2 cellular contexts compared by ENCODE assay signal in genomic region chr4:17934286-17934685, GRCh38.
TF ChIP-seq lines count a peak whose summit lies in the region.

No MANE protein-coding gene starts in this region.

TF ChIP-seq in GM12878, 131 proteins besides CTCF, POLR2A, EP300 and RAD21 (continued from another document):
- no peak for TF ChIP-seq BCLAF1 (IDR thresholded peaks at IDR 0.05)
- TF ChIP-seq IRF5 (IDR thresholded peaks at IDR 0.05; ENCODE audit: borderline replicate concordance) = no peak
- TF ChIP-seq BCL11A (IDR thresholded peaks at IDR 0.05; ENCODE audit: low read depth, low read length) = no peak
- TF ChIP-seq CHD1 (IDR thresholded peaks at IDR 0.05; ENCODE audit: low read depth, low read length) = no peak
- TF ChIP-seq ZNF207 (IDR thresholded peaks at IDR 0.05; ENCODE audit: borderline replicate concordance) = no peak
- no peak for TF ChIP-seq CEBPZ (IDR thresholded peaks at IDR 0.05; ENCODE audit: low read depth, low read length)
- TF ChIP-seq IKZF2 (IDR thresholded peaks at IDR 0.05) = no peak
- TF ChIP-seq ELK1 (IDR thresholded peaks at IDR 0.05; ENCODE audit: low read depth, low read length) = no peak
- no peak for TF ChIP-seq RFX5 (IDR thresholded peaks at IDR 0.05; ENCODE audit: low read depth, low read length)
- no peak for TF ChIP-seq TARDBP (IDR thresholded peaks at IDR 0.05; ENCODE audit: borderline replicate concordance)
- no peak for TF ChIP-seq RUNX3 (IDR thresholded peaks at IDR 0.05; ENCODE audit: low read length)

TF ChIP-seq in neural cell, 6 proteins besides CTCF, POLR2A, EP300 and RAD21:
- TF ChIP-seq REST (IDR thresholded peaks at IDR 0.05; ENCODE audit: borderline replicate concordance) = no peak
- TF ChIP-seq SMC3 (conservative IDR thresholded peaks at IDR 0.05; ENCODE audit: poor library complexity) = peak; percentile 68
- no peak for TF ChIP-seq MXI1 (conservative IDR thresholded peaks at IDR 0.05; ENCODE audit: poor library complexity, severe bottlenecking)
